20 cellular contexts compared by ENCODE assay signal in genomic region chr12:15205341-15206010, GRCh38. TPM values are rescaled to one million over a fixed set of nuclear protein-coding genes. Genes with fewer than 3 reads are reported as not detected.
A peak's percentile ranks its signal among the peaks of the same experiment; 100 is the strongest.
DNase-seq lines count a peak whose midpoint lies in the region; ATAC-seq and TF ChIP-seq lines count a peak whose summit lies in the region.
"Had no signal": no experiment of that assay in that cellular context is flagged by ENCODE, and none has a peak within 500 bp of the region (broad histone marks: within the 10 kb centered on the region; RNA-seq: fewer than 3 reads in every experiment).

No MANE protein-coding gene starts in this region.

- H3K27me3 Mint-ChIP-seq in Calu3 (ENCODE audit: unreplicated experiment) = no peaks in the 10 kb centered on the region
- H3K27me3 Mint-ChIP-seq in naive thymus-derived CD4-positive, alpha-beta T cell = peaks cover 4 to 44% (median 16%) of the 10 kb centered on the region in 5 donors

- H3K9me3 ChIP-seq in breast epithelium (no peaks in the 10 kb centered on the region), heart right ventricle (peaks cover 0 to 19% (median 0%) of the 10 kb centered on the region in 11 donors), prostate gland (no peaks in the 10 kb centered on the region), upper lobe of left lung (no peaks in the 10 kb centered on the region), PC-9 (ENCODE audit: insufficient read depth, low read depth) (0 out of 2 replicates have a peak, but pooled peaks cover 4% of the 10 kb centered on the region)
- H3K9me3 ChIP-seq in naive thymus-derived CD4-positive, alpha-beta T cell (ENCODE audit: control insufficient read depth in 2 of 3, low read length in 3 of 3) = no peaks in the 10 kb centered on the region

- H3K4me1 Mint-ChIP-seq in Calu3 (ENCODE audit: low read depth, unreplicated experiment) = no peaks in the 10 kb centered on the region
- no peaks in the 10 kb centered on the region for H3K4me1 Mint-ChIP-seq in naive thymus-derived CD4-positive, alpha-beta T cell
- H3K4me1 Mint-ChIP-seq: activated naive CD4-positive, alpha-beta T cell treated with anti-CD3 and anti-CD28 coated beads, Interleukin-2, amount 10 ng/mL, durations not matched to agents 7 days and 5 days; stimulated activated naive B cell treated with anti-CD40 and anti-IgM and Interleukin-4, amounts not matched to agents 10 μg/mL and 1 μg/mL and 100 μg/mL, for 72 hours had no signal

- BruUV-seq in Calu3 (replicated peaks; lab: Mats Ljungman, UMichigan) (no TSS peak), PC-9 (replicated peaks; lab: Mats Ljungman, UMichigan) (no TSS peak)

- no peaks in the 10 kb centered on the region for H3F3A ChIP-seq in PC-9 (ENCODE audit: insufficient read depth, low read depth)

- ATAC-seq in heart right ventricle (peak in 2 of 8 donors; percentile 43 to 53), upper lobe of left lung (ENCODE audit: low FRiP score in 2 of 2) (peak in 1 of 2 donors; percentile 54), GM21367 (IDR thresholded peaks at IDR 0.05; ENCODE audit: unreplicated experiment) (no peak)
- ATAC-seq in naive thymus-derived CD4-positive, alpha-beta T cell = no peak
- ATAC-seq: stimulated activated naive B cell treated with anti-CD40 and anti-IgM and Interleukin-4, amounts not matched to agents 10 μg/mL and 1 μg/mL and 100 μg/mL, for 72 hours had no signal

- no peaks in the 10 kb centered on the region for H3K36me3 Mint-ChIP-seq in Calu3 (ENCODE audit: insufficient read depth, unreplicated experiment)
- H3K36me3 Mint-ChIP-seq in naive thymus-derived CD4-positive, alpha-beta T cell = no peaks in the 10 kb centered on the region
- H3K36me3 Mint-ChIP-seq: activated naive CD4-positive, alpha-beta T cell treated with anti-CD3 and anti-CD28 coated beads, Interleukin-2, amount 10 ng/mL, durations not matched to agents 7 days and 5 days; brain; stimulated activated naive B cell treated with anti-CD40 and anti-IgM and Interleukin-4, amounts not matched to agents 10 μg/mL and 1 μg/mL and 100 μg/mL, for 72 hours had no signal

- H2AFZ ChIP-seq in PC-9 = no peak overlapping the region

- H3K4me3 ChIP-seq in breast epithelium (no peak overlapping the region), heart right ventricle (no peak overlapping the region), prostate gland (no peak overlapping the region), upper lobe of left lung (no peak overlapping the region), PC-9 (no peak overlapping the region)
- H3K4me3 ChIP-seq in naive thymus-derived CD4-positive, alpha-beta T cell (ENCODE audit: low read length) = no peak overlapping the region

- H3K27ac Mint-ChIP-seq in Calu3 (ENCODE audit: unreplicated experiment) = no peak overlapping the region
- no peak overlapping the region for H3K27ac Mint-ChIP-seq in naive thymus-derived CD4-positive, alpha-beta T cell
- H3K27ac Mint-ChIP-seq: activated naive CD4-positive, alpha-beta T cell treated with anti-CD3 and anti-CD28 coated beads, Interleukin-2, amount 10 ng/mL, durations not matched to agents 7 days and 5 days; brain; stimulated activated naive B cell treated with anti-CD40 and anti-IgM and Interleukin-4, amounts not matched to agents 10 μg/mL and 1 μg/mL and 100 μg/mL, for 72 hours had no signal

- no peaks in the 10 kb centered on the region for H3K9me2 ChIP-seq in PC-9 (ENCODE audit: insufficient read depth)

- no peaks in the 10 kb centered on the region for H4K20me1 ChIP-seq in PC-9 (ENCODE audit: insufficient read depth)

- no peaks in the 10 kb centered on the region for H3K36me3 ChIP-seq in breast epithelium
- no peaks in the 10 kb centered on the region for H3K36me3 ChIP-seq in heart right ventricle
- no peaks in the 10 kb centered on the region for H3K36me3 ChIP-seq in prostate gland
- H3K36me3 ChIP-seq in upper lobe of left lung = no peaks in the 10 kb centered on the region
- no peaks in the 10 kb centered on the region for H3K36me3 ChIP-seq in naive thymus-derived CD4-positive, alpha-beta T cell (ENCODE audit: control insufficient read depth in 2 of 3, insufficient read depth in 3 of 3, low read length in 3 of 3)
- H3K36me3 ChIP-seq in PC-9 (ENCODE audit: low read depth) = no peaks in the 10 kb centered on the region

- H3K4me3 Mint-ChIP-seq in Calu3 (ENCODE audit: low read depth, unreplicated experiment) = no peak overlapping the region
- H3K4me3 Mint-ChIP-seq in naive thymus-derived CD4-positive, alpha-beta T cell = no peak overlapping the region
- H3K4me3 Mint-ChIP-seq: activated naive CD4-positive, alpha-beta T cell treated with anti-CD3 and anti-CD28 coated beads, Interleukin-2, amount 10 ng/mL, durations not matched to agents 7 days and 5 days; brain; stimulated activated naive B cell treated with anti-CD40 and anti-IgM and Interleukin-4, amounts not matched to agents 10 μg/mL and 1 μg/mL and 100 μg/mL, for 72 hours had no signal

- H3K27ac ChIP-seq in breast epithelium (peak overlapping the region; percentile 54 to 73), heart right ventricle (peak overlapping the region in 8 of 10 donors; percentile 7 to 72 (median 64)), prostate gland (peak overlapping the region; percentile 36 to 51), upper lobe of left lung (peak overlapping the region; percentile 32 to 62 (median 42)), PC-9 (no peak overlapping the region)
- no peak overlapping the region for H3K27ac ChIP-seq in naive thymus-derived CD4-positive, alpha-beta T cell (ENCODE audit: low read depth, low read length)

- POLR2A ChIA-PET in naive thymus-derived CD4-positive, alpha-beta T cell (lab: Charles Lee) = no interaction called here
- POLR2A ChIA-PET in PC-9 (lab: Charles Lee; ENCODE audit: unreplicated experiment) = no interaction called here

- DNase-seq in breast epithelium (ENCODE audit: low spot score in 2 of 2) = no peak
- DNase-seq in heart right ventricle = no peak
- DNase-seq in prostate gland (ENCODE audit: low spot score) = no peak
- DNase-seq in upper lobe of left lung = no peak
- DNase-seq in Calu3 = no peak
- no peak for DNase-seq in naive thymus-derived CD4-positive, alpha-beta T cell
- no peak for DNase-seq in PC-9
- DNase-seq: activated naive CD4-positive, alpha-beta T cell treated with anti-CD3 and anti-CD28 coated beads, Interleukin-2, amount 10 ng/mL, durations not matched to agents 7 days and 5 days; erythroblast; hippocampal formation; kidney glomerular epithelial cell; NCI-H146; NCI-H226; NK-92 treated with Interleukin-12 subunit alpha and Interleukin-12 subunit beta, amount 100 ng/mL, for 24 hours; stimulated activated naive B cell treated with anti-CD40 and anti-IgM and Interleukin-4, amounts not matched to agents 10 μg/mL and 1 μg/mL and 100 μg/mL, for 72 hours had no signal

- TF ChIP-seq EP300 in upper lobe of left lung (IDR thresholded peaks at IDR 0.05) = no peak

- no peak for TF ChIP-seq CTCF in breast epithelium (IDR thresholded peaks at IDR 0.05)
- no peak for TF ChIP-seq CTCF in heart right ventricle (IDR thresholded peaks at IDR 0.05)
- TF ChIP-seq CTCF in prostate gland (IDR thresholded peaks at IDR 0.05) = no peak
- TF ChIP-seq CTCF in upper lobe of left lung (IDR thresholded peaks at IDR 0.05) = no peak
- TF ChIP-seq CTCF in Calu3 (IDR thresholded peaks at IDR 0.05; ENCODE audit: unreplicated experiment) = no peak
- no peak for TF ChIP-seq CTCF in PC-9 (conservative IDR thresholded peaks at IDR 0.05)

- peaks cover 4% of the 10 kb centered on the region for H3K9me3 Mint-ChIP-seq in Calu3 (ENCODE audit: low read depth, unreplicated experiment)
- H3K9me3 Mint-ChIP-seq in naive thymus-derived CD4-positive, alpha-beta T cell = no peaks in the 10 kb centered on the region
- H3K9me3 Mint-ChIP-seq: activated naive CD4-positive, alpha-beta T cell treated with anti-CD3 and anti-CD28 coated beads, Interleukin-2, amount 10 ng/mL, durations not matched to agents 7 days and 5 days had no signal

- H3K79me2 ChIP-seq in PC-9 (ENCODE audit: low read depth) = no peaks in the 10 kb centered on the region

- H3K4me1 ChIP-seq in breast epithelium (no peaks in the 10 kb centered on the region), heart right ventricle (peaks cover 0 to 27% (median 10%) of the 10 kb centered on the region in 9 donors), prostate gland (replicated peaks) (no peaks in the 10 kb centered on the region), upper lobe of left lung (no peaks in the 10 kb centered on the region), PC-9 (replicated peaks; ENCODE audit: insufficient read depth) (no peaks in the 10 kb centered on the region)
- H3K4me1 ChIP-seq in naive thymus-derived CD4-positive, alpha-beta T cell (ENCODE audit: control insufficient read depth in 2 of 2, insufficient read depth in 2 of 2, low read length in 2 of 2) = no peaks in the 10 kb centered on the region

- TF ChIP-seq POLR2A in breast epithelium (IDR thresholded peaks at IDR 0.05) = no peak
- no peak for TF ChIP-seq POLR2A in prostate gland (IDR thresholded peaks at IDR 0.05)
- TF ChIP-seq POLR2A in upper lobe of left lung (IDR thresholded peaks at IDR 0.05) = no peak

- 74 to 79% methylated on average over 8 of the region's 8 CpGs for WGBS in heart right ventricle, 2 donors
- 55% methylated on average over 8 of the region's 8 CpGs for WGBS in prostate gland
- 71 to 79% methylated on average over 8 of the region's 8 CpGs for WGBS in upper lobe of left lung, 2 donors

- H3K4me2 ChIP-seq in PC-9 = no peak overlapping the region

- CTCF ChIA-PET in Calu3 (lab: Charles Lee) (no interaction called here), PC-9 (lab: Charles Lee) (no interaction called here)
- CTCF ChIA-PET in naive thymus-derived CD4-positive, alpha-beta T cell (lab: Charles Lee) = no interaction called here

- intact Hi-C loops in breast epithelium (cut with DNase I; ENCODE audit: low total_unique reads) = loop anchor here (10.0 kb wide), 1 partner anchor 51 kb away; no protein-coding TSS in a partner anchor
- intact Hi-C loops in heart right ventricle (cut with DNase I) = no loop called here
- intact Hi-C loops in prostate gland (cut with DNase I) = no loop called here
- intact Hi-C loops in Calu3 (cut with micrococcal nuclease; ENCODE audit: unreplicated experiment) = no loop called here
- intact Hi-C loops in naive thymus-derived CD4-positive, alpha-beta T cell (cut with micrococcal nuclease) = no loop called here
- intact Hi-C loops in PC-9 (cut with micrococcal nuclease; ENCODE audit: unreplicated experiment) = no loop called here

- H3K27me3 ChIP-seq in breast epithelium (no peaks in the 10 kb centered on the region), heart right ventricle (peaks cover 0 to 11% (median 0%) of the 10 kb centered on the region in 7 donors), prostate gland (replicated peaks; ENCODE audit: insufficient read depth) (no peaks in the 10 kb centered on the region), upper lobe of left lung (no peaks in the 10 kb centered on the region), PC-9 (ENCODE audit: insufficient read depth, low read depth) (no peaks in the 10 kb centered on the region)
- H3K27me3 ChIP-seq in naive thymus-derived CD4-positive, alpha-beta T cell (ENCODE audit: control insufficient read depth in 2 of 2, insufficient read depth in 2 of 2, low read length in 2 of 2) = no peaks in the 10 kb centered on the region

RNA-seq across cellular contexts. Expression of gene RERG, which starts 15.7 kb away (rescaled TPM):
- total RNA-seq in breast epithelium = 100 to 1,000 TPM in 1 of 3 donors, 10 to 100 TPM in 2; 16.3 to 126 (median 60.0) TPM
- 1 to 10 TPM; 2.1 to 4.8 (median 2.7) TPM for total RNA-seq in heart right ventricle
- 1 to 10 TPM; 3.5 to 9.7 TPM for polyA plus RNA-seq in heart right ventricle
- total RNA-seq in prostate gland = 10 to 100 TPM; 12.7 to 13.3 TPM
- total RNA-seq in upper lobe of left lung = 10 to 100 TPM in 5 of 6 donors, 1 to 10 TPM in 1; 9.7 to 21.9 (median 11.9) TPM
- total RNA-seq in Calu3 (2022) = 6.0 and 8.9 TPM in 2 replicates
- total RNA-seq in naive thymus-derived CD4-positive, alpha-beta T cell = under 1 TPM in 1 of 5 experiments, not detected in 4; 0.35 TPM
- not detected for polyA plus RNA-seq in naive thymus-derived CD4-positive, alpha-beta T cell
- total RNA-seq in PC-9 (2021) = 0.50 and 1.4 TPM in 2 replicates
- total RNA-seq: dermis microvascular lymphatic vessel endothelial cell, HT1080, mononuclear cell had no signal

Comparison
In these comparisons a context has a peak if more than half of its experiments do, and no peak if none do; other contexts are left out.
1. H3K27ac ChIP-seq: peak in breast epithelium (2 of 2), heart right ventricle (8 of 10), prostate gland (2 of 2) and upper lobe of left lung (4 of 4); none in naive thymus-derived CD4-positive, alpha-beta T cell (single experiment) and PC-9 (single experiment).